In genomic region chr17:59730268-59730834, GRCh38 we compare ENCODE assay signal across 20 cellular contexts.
"Had no signal": no experiment of that assay in that cellular context is flagged by ENCODE, and none has a peak within 500 bp of the region (broad histone marks: within the 10 kb centered on the region; RNA-seq: fewer than 3 reads in every experiment).

No MANE protein-coding gene starts in this region.

- H2AFZ ChIP-seq: parathyroid adenoma had no signal

- H3K36me3 ChIP-seq: thyroid gland, uterus had no signal

- H3K4me1 ChIP-seq: parathyroid adenoma had no signal

- H3K4me3 ChIP-seq: body of pancreas, esophagus muscularis mucosa, smooth muscle cell, thyroid gland, uterus had no signal

- H3K27ac ChIP-seq: esophagus muscularis mucosa, parathyroid adenoma, thyroid gland, uterus had no signal

- DNase-seq: activated CD4-positive, alpha-beta T cell treated with anti-CD3 and anti-CD28 coated beads, Interleukin-2, amount 50 U/mL, for 4 hours; activated gamma-delta T cell treated with Interleukin-2 at 50 U/mL for 16 hours; activated naive CD8-positive, alpha-beta T cell treated with anti-CD3 and anti-CD28 coated beads, Interleukin-2, amount 10 ng/mL, durations not matched to agents 7 days and 5 days; activated T-cell treated with anti-CD3 and anti-CD28 coated beads for 4 hours; body of pancreas; caudate nucleus; cortex of kidney; effector CD8-positive, alpha-beta T cell; immature natural killer cell; kidney glomerular epithelial cell; left ventricle myocardium superior; natural killer cell; stimulated activated naive CD4-positive, alpha-beta T cell; thyroid gland; uterus had no signal

- ATAC-seq: body of pancreas, natural killer cell, sciatic nerve had no signal

- FAIRE-seq: endothelial cell of umbilical vein had no signal

- H3K27me3 ChIP-seq: body of pancreas, esophagus muscularis mucosa, thyroid gland, uterus had no signal

- H3K9me3 ChIP-seq: body of pancreas, esophagus muscularis mucosa, thyroid gland, uterus had no signal

- H3K9ac ChIP-seq: parathyroid adenoma had no signal

- H3K4me2 ChIP-seq: smooth muscle cell had no signal
